In genomic region chr1:202235856-202236837, GRCh38 we compare ENCODE assay signal across 8 cellular contexts.
DNase-seq lines count a peak whose midpoint lies in the region; ATAC-seq and TF ChIP-seq lines count a peak whose summit lies in the region.

No MANE protein-coding gene starts in this region.

- in situ Hi-C loops in astrocyte of the cerebellum (cut with HindIII; ENCODE audit: low sequenced_read_pairs) = no loop called here

- peak; percentile 67 for DNase-seq in AG09309 (ENCODE audit: low read depth)
- DNase-seq in NCI-H1417 treated with DMSO at 0.1 percent for 48 hours (lab: John Stamatoyannopoulos, UW) = peak; percentile 11
- DNase-seq in T-helper 9 cell = peak; percentile 62
- DNase-seq in astrocyte of the cerebellum (ENCODE audit: low read depth) = peak; percentile 75
- peak; percentile 92 for DNase-seq in iPS-NIHi11 (ENCODE audit: low spot score)
- peak; percentile 65 for DNase-seq in stimulated activated CD4-positive, alpha-beta T cell treated with anti-CD3 and anti-CD28 coated beads, Interleukin-12 subunit alpha, Interleukin-12 subunit beta, amount 100 ng/mL, for 4 hours

- TF ChIP-seq CTCF in AG09309 (IDR thresholded peaks at IDR 0.05; ENCODE audit: control insufficient read depth, insufficient read depth, low read depth, low read length, missing control alignments) (peak; percentile 91), astrocyte of the cerebellum (IDR thresholded peaks at IDR 0.05; ENCODE audit: low read depth, low read length, missing control alignments) (peak; percentile 98)

- ATAC-seq in GM19452 (IDR thresholded peaks at IDR 0.05; ENCODE audit: unreplicated experiment) = peak; percentile 58
- ATAC-seq in HG03175 (IDR thresholded peaks at IDR 0.05; ENCODE audit: unreplicated experiment) = no peak

- H3K4me3 ChIP-seq in AG09309 (ENCODE audit: control insufficient read depth, low read depth, low read length) (peak overlapping the region; percentile 26), astrocyte of the cerebellum (ENCODE audit: low read depth, low read length) (no peak overlapping the region)

Comparison
In these comparisons a context has a peak if more than half of its experiments do, and no peak if none do; other contexts are left out.
1. DNase-seq: peak in every context shown above with its lines; median percentile 92 in iPS-NIHi11; 75 in astrocyte of the cerebellum; 67 in AG09309; 65 in stimulated activated CD4-positive, alpha-beta T cell treated with anti-CD3 and anti-CD28 coated beads, Interleukin-12 subunit alpha, Interleukin-12 subunit beta, amount 100 ng/mL, for 4 hours; 62 in T-helper 9 cell; 11 in NCI-H1417 treated with DMSO at 0.1 percent for 48 hours.